ENCODE assay signal across 19 cellular contexts in genomic region chr18:6653880-6654279, GRCh38.
DNase-seq lines count a peak whose midpoint lies in the region; ATAC-seq, FAIRE-seq and TF ChIP-seq lines count a peak whose summit lies in the region.
"Had no signal": no experiment of that assay in that cellular context is flagged by ENCODE, and none has a peak within 500 bp of the region (broad histone marks: within the 10 kb centered on the region; RNA-seq: fewer than 3 reads in every experiment).

No MANE protein-coding gene starts in this region.

- no peak for TF ChIP-seq POLR2A in vagina (IDR thresholded peaks at IDR 0.05)

- TF ChIP-seq CTCF in WTC11 (IDR thresholded peaks at IDR 0.05) (no peak), vagina (IDR thresholded peaks at IDR 0.05) (no peak)

- POLR2A ChIA-PET in WTC11 (lab: Charles Lee): no interaction called here

- peaks cover 21% of the 10 kb centered on the region for H3K4me1 Mint-ChIP-seq in WTC11
- H3K4me1 Mint-ChIP-seq: CD8-positive, alpha-beta memory T cell had no signal

- no peak overlapping the region for H3K4me3 ChIP-seq in vagina
- H3K4me3 ChIP-seq: BLaER1 had no signal

- no peaks in the 10 kb centered on the region for H3K36me3 ChIP-seq in vagina
- H3K36me3 ChIP-seq: BLaER1 had no signal

- ATAC-seq in WTC11 (no peak), left lobe of liver (peak; percentile 58)

- CTCF ChIA-PET in WTC11 (lab: Charles Lee): no interaction called here

- intact Hi-C loops in vagina (cut with DNase I): no loop called here

- peaks cover 4% of the 10 kb centered on the region; the same call in 1 of the 2 replicates for H3K36me3 Mint-ChIP-seq in WTC11
- H3K36me3 Mint-ChIP-seq: CD8-positive, alpha-beta memory T cell had no signal

- H3K4me3 Mint-ChIP-seq in WTC11: no peak overlapping the region
- H3K4me3 Mint-ChIP-seq: CD8-positive, alpha-beta memory T cell; HFFc6 had no signal

- H3K27me3 Mint-ChIP-seq in WTC11 (ENCODE audit: low read depth): no peaks in the 10 kb centered on the region; the same call in 1 of the 2 replicates

- peaks cover 7% of the 10 kb centered on the region for H3K9me3 Mint-ChIP-seq in WTC11

- H3K27ac ChIP-seq in vagina: no peak overlapping the region
- H3K27ac ChIP-seq: BLaER1 had no signal

- no peaks in the 10 kb centered on the region for H3K4me1 ChIP-seq in vagina
- H3K4me1 ChIP-seq: BLaER1 had no signal

- H3K9me3 ChIP-seq in vagina: no peaks in the 10 kb centered on the region
- H3K9me3 ChIP-seq: BLaER1 had no signal

- H3K27me3 ChIP-seq in vagina: no peaks in the 10 kb centered on the region
- H3K27me3 ChIP-seq: BLaER1 had no signal

- H3K27ac Mint-ChIP-seq in WTC11: peak overlapping the region; percentile 68; the same call in 1 of the 2 replicates
- H3K27ac Mint-ChIP-seq: HFFc6 had no signal

- DNase-seq in NCI-H345 (lab: John Stamatoyannopoulos, UW): peak; percentile 2
- no peak for DNase-seq in NCI-H345 treated with DMSO at 0.1 percent for 48 hours (lab: John Stamatoyannopoulos, UW; ENCODE audit: unreplicated experiment)
- no peak for DNase-seq in WTC11 (ENCODE audit: low spot score)
- DNase-seq in left lobe of liver (ENCODE audit: low spot score): peak; percentile 47
- DNase-seq in urothelium cell line (ENCODE audit: low spot score): no peak
- DNase-seq in NCI-H187 (lab: John Stamatoyannopoulos, UW): no peak
- DNase-seq in vagina (ENCODE audit: extremely low spot score in 2 of 2): no peak
- DNase-seq: 8988T; AML-193; CD8-positive, alpha-beta memory T cell; DMS153; DMS79 treated with DMSO at 0.1 percent for 48 hours; EL; GOT3; HCEC 1CT; HFFc6 had no signal

- FAIRE-seq in urothelium cell line (lab: Jason Lieb, UNC): peak; percentile 46
- FAIRE-seq: G401.6, GM12891 had no signal

TF ChIP-seq in WTC11, 78 proteins besides CTCF, POLR2A, EP300 and RAD21:
- TF ChIP-seq USF2 (CRISPR knock-in tag; IDR thresholded peaks at IDR 0.05): no peak
- no peak for TF ChIP-seq TEAD4 (CRISPR knock-in tag; IDR thresholded peaks at IDR 0.05)
- TF ChIP-seq ATF3 (CRISPR knock-in tag; conservative IDR thresholded peaks at IDR 0.05): no peak
- no peak for TF ChIP-seq CBFB (CRISPR knock-in tag; IDR thresholded peaks at IDR 0.05; ENCODE audit: low read depth)
- no peak for TF ChIP-seq JUN (CRISPR knock-in tag; IDR thresholded peaks at IDR 0.05)
- TF ChIP-seq, protein P1, sequence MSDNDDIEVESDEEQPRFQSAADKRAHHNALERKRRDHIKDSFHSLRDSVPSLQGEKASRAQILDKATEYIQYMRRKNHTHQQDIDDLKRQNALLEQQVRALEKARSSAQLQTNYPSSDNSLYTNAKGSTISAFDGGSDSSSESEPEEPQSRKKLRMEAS (CRISPR knock-in tag; IDR thresholded peaks at IDR 0.05): no peak
- TF ChIP-seq GABPB1 (CRISPR knock-in tag; IDR thresholded peaks at IDR 0.05): no peak
- TF ChIP-seq E2F5 (CRISPR knock-in tag; IDR thresholded peaks at IDR 0.05): no peak
- TF ChIP-seq ZBTB21 (CRISPR knock-in tag; IDR thresholded peaks at IDR 0.05; ENCODE audit: borderline replicate concordance): no peak
- no peak for TF ChIP-seq MYBL2 (CRISPR knock-in tag; IDR thresholded peaks at IDR 0.05)
- TF ChIP-seq ZNF416 (CRISPR knock-in tag; IDR thresholded peaks at IDR 0.05): no peak
- TF ChIP-seq ZNF138 (CRISPR knock-in tag; conservative IDR thresholded peaks at IDR 0.05): no peak
- no peak for TF ChIP-seq ZNF671 (CRISPR knock-in tag; IDR thresholded peaks at IDR 0.05)
- TF ChIP-seq ETV6 (CRISPR knock-in tag; IDR thresholded peaks at IDR 0.05): no peak
- no peak for TF ChIP-seq AFF4 (CRISPR knock-in tag; IDR thresholded peaks at IDR 0.05; ENCODE audit: borderline replicate concordance)
- TF ChIP-seq KAT7 (CRISPR knock-in tag; IDR thresholded peaks at IDR 0.05; ENCODE audit: borderline replicate concordance): no peak

Comparison
In these comparisons a context has a peak if more than half of its experiments do, and no peak if none do; other contexts are left out.
1. DNase-seq: peak in NCI-H345 (single experiment) and left lobe of liver (single experiment); none in NCI-H345 treated with DMSO at 0.1 percent for 48 hours (single experiment), WTC11 (single experiment), urothelium cell line (single experiment), NCI-H187 (0 of 2) and vagina (0 of 2).